Comparison of ENCODE assay signal across 8 cellular contexts in genomic region chr1:173714759-173715537, GRCh38.
A peak's percentile ranks its signal among the peaks of the same experiment; 100 is the strongest.
DNase-seq lines count a peak whose midpoint lies in the region; ATAC-seq lines count a peak whose summit lies in the region.

Gene KLHL20 (plus strand): TSS chr1:173714981. CDS start chr1:173716044, 1,063 bp downstream.

- H3K4me1 Mint-ChIP-seq in effector memory CD8-positive, alpha-beta T cell (ENCODE audit: low read depth in 2 of 2) = peaks cover 15 to 19% of the 10 kb centered on the region in 2 donors

- H3K27me3 Mint-ChIP-seq in effector memory CD8-positive, alpha-beta T cell = peaks cover 18 to 22% of the 10 kb centered on the region in 2 donors

- ATAC-seq in GM19468 (IDR thresholded peaks at IDR 0.05; ENCODE audit: extremely low read depth, unreplicated experiment) = peak; percentile 92
- ATAC-seq in effector memory CD8-positive, alpha-beta T cell (replicated peaks) = peak; percentile 96

- DNase-seq in COLO668 (lab: John Stamatoyannopoulos, UW; ENCODE audit: unreplicated experiment) = peak; percentile 87
- DNase-seq in HS-5 (ENCODE audit: low read depth) = peak; percentile 76
- DNase-seq in NK-92 treated with Interleukin-12 subunit alpha and Interleukin-12 subunit beta, amount 100 ng/mL, for 24 hours (lab: John Stamatoyannopoulos, UW) = peak; percentile 74
- peak; percentile 92 for DNase-seq in activated CD8-positive, alpha-beta memory T cell treated with anti-CD3 and anti-CD28 coated beads for 24 hours
- DNase-seq in effector memory CD8-positive, alpha-beta T cell = peak; percentile 84 to 91 (median 85)
- peak; percentile 89 for DNase-seq in medulla oblongata (ENCODE audit: extremely low spot score)
- DNase-seq in stimulated activated CD8-positive, alpha-beta memory T cell treated with anti-CD3 and anti-CD28 coated beads, Interleukin-12 subunit alpha, Interleukin-12 subunit beta, amount 100 ng/mL, for 1 hour (ENCODE audit: low read depth) = peak; percentile 65

- H3K27ac Mint-ChIP-seq in effector memory CD8-positive, alpha-beta T cell = peak within 1 kb of the TSS; percentile 87 to 91

- peaks cover 12% of the 10 kb centered on the region for H3K36me3 Mint-ChIP-seq in effector memory CD8-positive, alpha-beta T cell (ENCODE audit: insufficient read depth)

- H3K4me3 Mint-ChIP-seq in effector memory CD8-positive, alpha-beta T cell = peak within 1 kb of the TSS; percentile 87 to 97

- H3K9me3 Mint-ChIP-seq in effector memory CD8-positive, alpha-beta T cell = no peaks in the 10 kb centered on the region

Comparison
In these comparisons a context has a peak if more than half of its experiments do, and no peak if none do; other contexts are left out.
1. Peak in every context shown above with its lines: DNase-seq and ATAC-seq.